14 cellular contexts compared by ENCODE assay signal in the genomic region with DNA sequence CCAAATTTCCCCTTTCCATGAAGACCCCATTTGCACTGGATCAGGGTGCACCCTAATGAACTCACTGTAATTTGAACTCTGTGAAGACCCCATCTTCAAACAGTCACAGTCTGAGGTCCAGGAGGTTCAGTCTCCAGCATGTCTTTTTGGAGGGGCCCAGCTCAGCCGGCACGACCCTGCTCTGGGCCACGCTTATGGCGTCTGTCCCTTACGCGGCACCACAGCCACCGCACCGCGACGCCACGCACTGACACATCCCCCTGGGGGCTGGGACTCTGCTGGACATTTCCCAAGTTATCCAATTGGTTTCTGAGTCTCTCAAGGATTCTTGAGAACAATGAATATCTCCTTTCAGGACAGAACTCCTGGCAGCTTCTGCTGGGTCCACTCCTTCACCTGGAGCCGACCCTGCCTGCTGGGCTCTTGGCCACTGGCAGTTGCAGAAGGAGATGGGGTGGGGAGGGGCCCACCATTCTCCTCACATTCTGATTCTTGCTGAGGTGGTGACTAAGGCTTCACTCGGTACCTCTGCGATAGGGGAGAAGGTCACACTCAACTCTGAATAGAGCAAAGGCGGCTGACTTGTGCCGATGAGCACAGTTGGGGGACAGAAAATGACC.
DNase-seq lines count a peak whose midpoint lies in the region; ATAC-seq and TF ChIP-seq lines count a peak whose summit lies in the region.
"Had no signal": no experiment of that assay in that cellular context is flagged by ENCODE, and none has a peak within 500 bp of the region (broad histone marks: within the 10 kb centered on the region; RNA-seq: fewer than 3 reads in every experiment).

No MANE protein-coding gene starts in this region.

- no peak for DNase-seq in activated naive CD4-positive, alpha-beta T cell treated with anti-CD3 and anti-CD28 coated beads, Interleukin-2, amount 50 U/mL, for 72 hours (ENCODE audit: low spot score in 2 of 2)
- DNase-seq in activated naive CD4-positive, alpha-beta T cell (lab: John Stamatoyannopoulos, UW), result no peak
- DNase-seq in coronary artery (ENCODE audit: low spot score), result peak; percentile 56
- DNase-seq in naive B cell, result no peak
- DNase-seq in NCI-H510A (lab: John Stamatoyannopoulos, UW), result no peak
- DNase-seq: CD8-positive, alpha-beta memory T cell; COR-L47; GM23248 had no signal

- H3K27ac ChIP-seq in coronary artery, result no peak overlapping the region
- H3K27ac ChIP-seq: BLaER1 treated with 17β-estradiol and CSF1 and Interleukin-3, amounts not matched to agents 10 nM and 100 nM; GM23248; HL-60 had no signal

- ATAC-seq in activated naive CD4-positive, alpha-beta T cell treated with anti-CD3 and anti-CD28 coated beads, Interleukin-2, amount 50 U/mL, for 72 hours, result no peak
- no peak for ATAC-seq in naive B cell (ENCODE audit: low read depth in 2 of 2)
- no peak for ATAC-seq in HG03095 (IDR thresholded peaks at IDR 0.05; ENCODE audit: unreplicated experiment)
- ATAC-seq in HG03025 (IDR thresholded peaks at IDR 0.05; ENCODE audit: low FRiP score, unreplicated experiment), result no peak

- H3K4me3 ChIP-seq in coronary artery, result no peak overlapping the region
- H3K4me3 ChIP-seq: BLaER1 treated with 17β-estradiol and CSF1 and Interleukin-3, amounts not matched to agents 10 nM and 100 nM; GM23248; HAP-1 had no signal

- H3K36me3 Mint-ChIP-seq in activated naive CD4-positive, alpha-beta T cell treated with anti-CD3 and anti-CD28 coated beads, Interleukin-2, amount 50 U/mL, for 72 hours, result no peaks in the 10 kb centered on the region
- H3K36me3 Mint-ChIP-seq in naive B cell, result peaks cover 21 to 26% of the 10 kb centered on the region in 2 donors

- TF ChIP-seq CTCF in coronary artery (IDR thresholded peaks at IDR 0.05), result no peak

- H3K4me3 Mint-ChIP-seq in naive B cell, result no peak overlapping the region
- H3K4me3 Mint-ChIP-seq: B cell; CD8-positive, alpha-beta memory T cell had no signal

- no peaks in the 10 kb centered on the region for H3K9me3 Mint-ChIP-seq in activated naive CD4-positive, alpha-beta T cell treated with anti-CD3 and anti-CD28 coated beads, Interleukin-2, amount 50 U/mL, for 72 hours
- peaks cover 0 to 2% (median 0%) of the 10 kb centered on the region in 7 donors for H3K9me3 Mint-ChIP-seq in naive B cell
- H3K9me3 Mint-ChIP-seq: CD8-positive, alpha-beta memory T cell had no signal

- H3K4me1 Mint-ChIP-seq in naive B cell, result peaks cover 12 to 20% (median 16%) of the 10 kb centered on the region in 3 donors
- H3K4me1 Mint-ChIP-seq: CD8-positive, alpha-beta memory T cell had no signal

- H3K27me3 Mint-ChIP-seq in naive B cell, result no peaks in the 10 kb centered on the region
- H3K27me3 Mint-ChIP-seq: B cell; CD8-positive, alpha-beta memory T cell had no signal

- peak overlapping the region; percentile 19 to 71 for H3K27ac Mint-ChIP-seq in activated naive CD4-positive, alpha-beta T cell treated with anti-CD3 and anti-CD28 coated beads, Interleukin-2, amount 50 U/mL, for 72 hours
- H3K27ac Mint-ChIP-seq in naive B cell, result peak overlapping the region in 4 of 6 donors; percentile 48 to 90 (median 64)
- H3K27ac Mint-ChIP-seq: B cell had no signal
